9 cellular contexts compared by ENCODE assay signal in genomic region chr1:43532716-43533115, GRCh38. TPM values are rescaled to one million over a fixed set of nuclear protein-coding genes. Genes with fewer than 3 reads are reported as not detected.
DNase-seq lines count a peak whose midpoint lies in the region; ATAC-seq and TF ChIP-seq lines count a peak whose summit lies in the region.
"Had no signal": no experiment of that assay in that cellular context is flagged by ENCODE, and none has a peak within 500 bp of the region (broad histone marks: within the 10 kb centered on the region; RNA-seq: fewer than 3 reads in every experiment).

No MANE protein-coding gene starts in this region.

- ATAC-seq in GM19395 (IDR thresholded peaks at IDR 0.05; ENCODE audit: unreplicated experiment), result no peak
- no peak for ATAC-seq in GM21526 (IDR thresholded peaks at IDR 0.05; ENCODE audit: low FRiP score, unreplicated experiment)

- no peaks in the 10 kb centered on the region for H3K36me3 Mint-ChIP-seq in activated CD4-positive, alpha-beta memory T cell treated with anti-CD3 and anti-CD28 coated beads for 36 hours
- H3K36me3 Mint-ChIP-seq in glutamatergic neuron (ENCODE audit: unreplicated experiment), result peaks cover 7% of the 10 kb centered on the region
- H3K36me3 Mint-ChIP-seq in activated CD4-positive, alpha-beta T cell treated with anti-CD3 and anti-CD28 coated beads, Interleukin-2, amount 10 ng/mL, durations not matched to agents 7 days and 5 days (ENCODE audit: low read depth), result no peaks in the 10 kb centered on the region

- peaks cover 32% of the 10 kb centered on the region for H3K4me1 ChIP-seq in ES-I3 (ENCODE audit: insufficient read depth, low read length)

- TF ChIP-seq CTCF in glutamatergic neuron (IDR thresholded peaks at IDR 0.05; ENCODE audit: partially characterized antibody, unreplicated experiment), result no peak
- no peak for TF ChIP-seq CTCF in retinal pigment epithelial cell (conservative IDR thresholded peaks at IDR 0.05; ENCODE audit: low read depth, low read length)

- POLR2A ChIA-PET in activated CD4-positive, alpha-beta memory T cell treated with anti-CD3 and anti-CD28 coated beads for 36 hours (lab: Charles Lee), result no interaction called here
- POLR2A ChIA-PET in activated CD4-positive, alpha-beta T cell treated with anti-CD3 and anti-CD28 coated beads, Interleukin-2, amount 10 ng/mL, durations not matched to agents 7 days and 5 days (lab: Charles Lee), result no interaction called here

- peak overlapping the region; percentile 89; the same call in 1 of the 2 replicates for H3K9ac ChIP-seq in ES-I3 (ENCODE audit: low read depth, low read length)

- H3K9me3 ChIP-seq in ES-I3 (ENCODE audit: control insufficient read depth, insufficient read depth, low read length), result no peaks in the 10 kb centered on the region

- H3K4me3 ChIP-seq in retinal pigment epithelial cell (ENCODE audit: low read length), result peak overlapping the region; percentile 75

- peaks cover 35% of the 10 kb centered on the region for H3K27me3 Mint-ChIP-seq in activated CD4-positive, alpha-beta memory T cell treated with anti-CD3 and anti-CD28 coated beads for 36 hours
- peaks cover 9% of the 10 kb centered on the region for H3K27me3 Mint-ChIP-seq in glutamatergic neuron (ENCODE audit: unreplicated experiment)
- H3K27me3 Mint-ChIP-seq in activated CD4-positive, alpha-beta T cell treated with anti-CD3 and anti-CD28 coated beads, Interleukin-2, amount 10 ng/mL, durations not matched to agents 7 days and 5 days, result peaks cover 46% of the 10 kb centered on the region

- H3K9me3 Mint-ChIP-seq in activated CD4-positive, alpha-beta memory T cell treated with anti-CD3 and anti-CD28 coated beads for 36 hours, result no peaks in the 10 kb centered on the region
- H3K9me3 Mint-ChIP-seq in glutamatergic neuron (ENCODE audit: unreplicated experiment), result peaks cover 11% of the 10 kb centered on the region
- no peaks in the 10 kb centered on the region for H3K9me3 Mint-ChIP-seq in activated CD4-positive, alpha-beta T cell treated with anti-CD3 and anti-CD28 coated beads, Interleukin-2, amount 10 ng/mL, durations not matched to agents 7 days and 5 days

- DNase-seq in activated CD4-positive, alpha-beta memory T cell treated with anti-CD3 and anti-CD28 coated beads for 36 hours, result no peak
- DNase-seq in glutamatergic neuron (no peak), retinal pigment epithelial cell (ENCODE audit: low read depth) (no peak), glomerular visceral epithelial cell (ENCODE audit: extremely low spot score) (no peak)
- no peak for DNase-seq in activated CD4-positive, alpha-beta T cell treated with anti-CD3 and anti-CD28 coated beads, Interleukin-2, amount 10 ng/mL, durations not matched to agents 7 days and 5 days
- DNase-seq: NCI-H1436 had no signal

- H3K4me3 Mint-ChIP-seq in activated CD4-positive, alpha-beta memory T cell treated with anti-CD3 and anti-CD28 coated beads for 36 hours, result peak overlapping the region; percentile 54
- peak overlapping the region; percentile 99 for H3K4me3 Mint-ChIP-seq in glutamatergic neuron (ENCODE audit: unreplicated experiment)
- no peak overlapping the region for H3K4me3 Mint-ChIP-seq in activated CD4-positive, alpha-beta T cell treated with anti-CD3 and anti-CD28 coated beads, Interleukin-2, amount 10 ng/mL, durations not matched to agents 7 days and 5 days

- CTCF ChIA-PET in activated CD4-positive, alpha-beta memory T cell treated with anti-CD3 and anti-CD28 coated beads for 36 hours (lab: Charles Lee), result interaction anchor here (1.4 kb wide), 1 partner anchor 413 kb away, joined by 3 read pairs; no protein-coding TSS in a partner anchor
- CTCF ChIA-PET in activated CD4-positive, alpha-beta T cell treated with anti-CD3 and anti-CD28 coated beads, Interleukin-2, amount 10 ng/mL, durations not matched to agents 7 days and 5 days (lab: Charles Lee), result interaction anchor here (1.2 to 1.5 kb wide), 2 partner anchors 10 to 20 kb away, joined by 3 to 5 read pairs; no protein-coding TSS in a partner anchor

- intact Hi-C loops in activated CD4-positive, alpha-beta memory T cell treated with anti-CD3 and anti-CD28 coated beads for 36 hours (cut with micrococcal nuclease), result no loop called here

- peaks cover 16% of the 10 kb centered on the region for H3K4me1 Mint-ChIP-seq in activated CD4-positive, alpha-beta memory T cell treated with anti-CD3 and anti-CD28 coated beads for 36 hours (ENCODE audit: low read depth)
- peaks cover 29% of the 10 kb centered on the region for H3K4me1 Mint-ChIP-seq in glutamatergic neuron (ENCODE audit: low read depth, unreplicated experiment)
- peaks cover 24% of the 10 kb centered on the region for H3K4me1 Mint-ChIP-seq in activated CD4-positive, alpha-beta T cell treated with anti-CD3 and anti-CD28 coated beads, Interleukin-2, amount 10 ng/mL, durations not matched to agents 7 days and 5 days

- H3K36me3 ChIP-seq in ES-I3 (ENCODE audit: insufficient read depth, low read length), result no peaks in the 10 kb centered on the region

- H3K27ac Mint-ChIP-seq in activated CD4-positive, alpha-beta memory T cell treated with anti-CD3 and anti-CD28 coated beads for 36 hours, result no peak overlapping the region
- H3K27ac Mint-ChIP-seq in glutamatergic neuron (ENCODE audit: unreplicated experiment), result peak overlapping the region; percentile 64
- no peak overlapping the region for H3K27ac Mint-ChIP-seq in activated CD4-positive, alpha-beta T cell treated with anti-CD3 and anti-CD28 coated beads, Interleukin-2, amount 10 ng/mL, durations not matched to agents 7 days and 5 days

RNA-seq across cellular contexts. Expression of gene PTPRF, which starts 2.0 kb away (rescaled TPM):
- total RNA-seq in activated CD4-positive, alpha-beta memory T cell treated with anti-CD3 and anti-CD28 coated beads for 36 hours, result 1 to 10 TPM; 2.4 to 2.8 TPM
- 171 TPM for total RNA-seq in glutamatergic neuron (ENCODE audit: unreplicated experiment)
- total RNA-seq in activated CD4-positive, alpha-beta T cell treated with anti-CD3 and anti-CD28 coated beads, Interleukin-2, amount 10 ng/mL, durations not matched to agents 7 days and 5 days, result under 1 TPM; 0.37 to 0.42 TPM

Comparison
In these comparisons a context has a peak if more than half of its experiments do, and no peak if none do; other contexts are left out.
1. RNA of gene PTPRF, which starts 2.0 kb away (total RNA-seq): 171 TPM in glutamatergic neuron (single experiment); 2.4 to 2.8 TPM in activated CD4-positive, alpha-beta memory T cell treated with anti-CD3 and anti-CD28 coated beads for 36 hours and 0.37 to 0.42 TPM in activated CD4-positive, alpha-beta T cell treated with anti-CD3 and anti-CD28 coated beads, Interleukin-2, amount 10 ng/mL, durations not matched to agents 7 days and 5 days; every median in the first group is over 10 times any median in the second.